Comparison of ENCODE assay signal across 9 cellular contexts in genomic region chr17:79027925-79028491, GRCh38. TPM values are rescaled to one million over a fixed set of nuclear protein-coding genes. Genes with fewer than 3 reads are reported as not detected.
DNase-seq lines count a peak whose midpoint lies in the region; ATAC-seq, FAIRE-seq and TF ChIP-seq lines count a peak whose summit lies in the region.
"Had no signal": no experiment of that assay in that cellular context is flagged by ENCODE, and none has a peak within 500 bp of the region (broad histone marks: within the 10 kb centered on the region; RNA-seq: fewer than 3 reads in every experiment).

No MANE protein-coding gene starts in this region.

- peaks cover 10% of the 10 kb centered on the region for H3K4me1 Mint-ChIP-seq in activated B cell treated with CpG ODN at 0.5 μM for 24 hours

- H3K4me3 Mint-ChIP-seq in activated B cell treated with CpG ODN at 0.5 μM for 24 hours = no peak overlapping the region

- intact Hi-C loops in activated B cell treated with CpG ODN at 0.5 μM for 24 hours (cut with micrococcal nuclease) (no loop called here), left ventricle myocardium superior (cut with micrococcal nuclease) (no loop called here), gastrocnemius medialis (cut with DNase I; ENCODE audit: low total_unique reads) (no loop called here)

- H3K36me3 Mint-ChIP-seq in activated B cell treated with CpG ODN at 0.5 μM for 24 hours (ENCODE audit: low read depth) = no peaks in the 10 kb centered on the region

- TF ChIP-seq CTCF in activated B cell treated with CpG ODN at 0.5 μM for 24 hours (IDR thresholded peaks at IDR 0.05) (no peak), gastrocnemius medialis (IDR thresholded peaks at IDR 0.05 in 4 of 5, conservative IDR thresholded peaks at IDR 0.05 in 1 of 5) (no peak)

- no peaks in the 10 kb centered on the region for H3K9me3 ChIP-seq in gastrocnemius medialis

- POLR2A ChIA-PET in activated B cell treated with CpG ODN at 0.5 μM for 24 hours (lab: Charles Lee) = no interaction called here

- TF ChIP-seq POLR2A in GM12892 (IDR thresholded peaks at IDR 0.05; ENCODE audit: low read depth, low read length) = no peak
- TF ChIP-seq POLR2A in gastrocnemius medialis (IDR thresholded peaks at IDR 0.05) = no peak

- H3K27me3 Mint-ChIP-seq in activated B cell treated with CpG ODN at 0.5 μM for 24 hours = peaks cover 59% of the 10 kb centered on the region

- no peaks in the 10 kb centered on the region for H3K36me3 ChIP-seq in gastrocnemius medialis

- H3K9me3 Mint-ChIP-seq in activated B cell treated with CpG ODN at 0.5 μM for 24 hours = no peaks in the 10 kb centered on the region

- CTCF ChIA-PET in activated B cell treated with CpG ODN at 0.5 μM for 24 hours (lab: Charles Lee) = no interaction called here

- peak overlapping the region in 1 of 4 donors; percentile 67 for H3K4me3 ChIP-seq in gastrocnemius medialis

- in situ Hi-C loops in gastrocnemius medialis (cut with MboI; ENCODE audit: low sequenced_read_pairs in 4 of 4) = no loop called here
- in situ Hi-C loops in ACHN (cut with HindIII; ENCODE audit: low pct_ligation_motif_present, low pct_unique_long_range_greater_than_20kb, low sequenced_read_pairs) = no loop called here

- FAIRE-seq in GM12892 (lab: Jason Lieb, UNC) = no peak

- peak; percentile 15 for DNase-seq in GM12892 (ENCODE audit: insufficient read length)
- DNase-seq in activated B cell treated with CpG ODN at 0.5 μM for 24 hours = peak; percentile 11
- peak; percentile 61 for DNase-seq in left ventricle myocardium superior
- no peak for DNase-seq in gastrocnemius medialis
- DNase-seq in DMS153 treated with DMSO at 0.1 percent for 48 hours (lab: John Stamatoyannopoulos, UW; ENCODE audit: unreplicated experiment) = no peak
- DNase-seq in ACHN = no peak
- no peak for DNase-seq in stimulated activated CD4-positive, alpha-beta T cell treated with anti-CD3 and anti-CD28 coated beads, Interleukin-4, amount 100 ng/mL, for 24 hours
- DNase-seq in GDM1 (lab: John Stamatoyannopoulos, UW) = no peak
- DNase-seq: NCI-H526 treated with DMSO at 0.1 percent for 48 hours had no signal

- no peaks in the 10 kb centered on the region for H3K27me3 ChIP-seq in gastrocnemius medialis

- no peak overlapping the region for H3K27ac Mint-ChIP-seq in activated B cell treated with CpG ODN at 0.5 μM for 24 hours

- ATAC-seq in activated B cell treated with CpG ODN at 0.5 μM for 24 hours (ENCODE audit: low read depth) (no peak), left ventricle myocardium superior (peak; percentile 3), gastrocnemius medialis (no peak)

- H3K27ac ChIP-seq in gastrocnemius medialis = peak overlapping the region; percentile 43 to 83 (median 78)

- peaks cover 45 to 47% of the 10 kb centered on the region in 2 donors for H3K4me1 ChIP-seq in gastrocnemius medialis

RNA-seq across cellular contexts. Expression of gene C1QTNF1, which starts 4.0 kb away (rescaled TPM):
- 0.08 TPM for polyA plus RNA-seq in GM12892 (2012; ENCODE audit: missing spikeins)
- total RNA-seq in activated B cell treated with CpG ODN at 0.5 μM for 24 hours (not detected in 2 replicates), left ventricle myocardium superior (247 TPM), gastrocnemius medialis (10 to 100 TPM; 11.1 to 38.6 (median 21.2) TPM)

RNA-seq across cellular contexts. Expression of gene CANT1, which starts 18.4 kb away (rescaled TPM):
- polyA plus RNA-seq in GM12892 (2012; ENCODE audit: missing spikeins) = 12.2 TPM
- total RNA-seq in activated B cell treated with CpG ODN at 0.5 μM for 24 hours (39.3 and 44.6 TPM in 2 replicates), left ventricle myocardium superior (28.2 TPM), gastrocnemius medialis (10 to 100 TPM; 17.5 to 38.3 (median 26.6) TPM)

RNA-seq across cellular contexts. Expression of gene ENGASE, which starts 46.6 kb away (rescaled TPM):
- 16.5 TPM for polyA plus RNA-seq in GM12892 (2012; ENCODE audit: missing spikeins)
- total RNA-seq in activated B cell treated with CpG ODN at 0.5 μM for 24 hours = 55.0 and 60.1 TPM in 2 replicates
- 32.8 TPM for total RNA-seq in left ventricle myocardium superior
- 10 to 100 TPM in 2 of 4 donors, 1 to 10 TPM in 2; 5.1 to 14.2 (median 9.3) TPM for total RNA-seq in gastrocnemius medialis

RNA-seq across cellular contexts. Expression of gene LGALS3BP, which starts 48.3 kb away (rescaled TPM):
- 0.70 TPM for polyA plus RNA-seq in GM12892 (2012; ENCODE audit: missing spikeins)
- total RNA-seq in activated B cell treated with CpG ODN at 0.5 μM for 24 hours (1.3 and 3.5 TPM in 2 replicates), left ventricle myocardium superior (822 TPM), gastrocnemius medialis (10 to 100 TPM; 15.0 to 45.9 (median 23.0) TPM)

Comparison
In these comparisons a context has a peak if more than half of its experiments do, and no peak if none do; other contexts are left out.
1. DNase-seq: peak in GM12892 (single experiment), activated B cell treated with CpG ODN at 0.5 μM for 24 hours (single experiment) and left ventricle myocardium superior (single experiment); none in gastrocnemius medialis (0 of 2), DMS153 treated with DMSO at 0.1 percent for 48 hours (single experiment), ACHN (single experiment), stimulated activated CD4-positive, alpha-beta T cell treated with anti-CD3 and anti-CD28 coated beads, Interleukin-4, amount 100 ng/mL, for 24 hours (single experiment) and GDM1 (single experiment).
2. RNA of gene C1QTNF1, which starts 4.0 kb away (total RNA-seq): 247 TPM in left ventricle myocardium superior (single experiment) and 11.1 to 38.6 TPM in gastrocnemius medialis; not detected in activated B cell treated with CpG ODN at 0.5 μM for 24 hours; every median in the first group is over 10 times any median in the second.